ENCODE assay signal across 1 cellular context in the genomic region with DNA sequence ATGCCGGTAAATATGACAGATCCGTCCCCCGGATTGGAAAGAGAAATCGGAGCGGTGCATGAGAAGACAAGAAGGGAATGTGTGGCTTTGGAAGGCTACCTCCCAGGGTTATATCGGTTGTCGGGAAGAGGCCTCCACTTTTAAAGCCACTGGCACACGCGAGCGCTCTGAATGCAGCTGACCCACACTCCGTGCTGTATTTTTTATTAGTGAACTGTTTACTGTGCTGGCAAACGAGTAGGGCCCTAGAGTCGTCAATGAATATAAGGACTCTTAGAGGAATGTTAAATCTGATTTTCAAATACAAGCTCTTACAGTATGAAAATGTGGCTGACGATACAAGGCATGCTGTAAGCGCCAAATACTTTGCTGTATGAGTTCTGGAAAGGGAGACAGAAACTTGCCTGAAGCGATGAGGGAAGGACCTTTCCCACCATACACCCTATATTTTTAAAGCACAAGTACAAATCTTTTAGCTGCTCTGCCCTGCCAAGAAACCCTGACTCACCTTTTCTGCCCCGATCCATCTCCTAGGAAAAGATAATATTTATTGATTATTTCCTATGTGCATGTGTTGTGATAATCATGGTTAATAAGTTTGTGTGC.
TF ChIP-seq lines count a peak whose summit lies in the region.

No MANE protein-coding gene starts in this region.

TF ChIP-seq in H1, 55 proteins besides CTCF, POLR2A, EP300 and RAD21:
- TF ChIP-seq ASH2L (IDR thresholded peaks at IDR 0.05; ENCODE audit: low read length) (peak; percentile 83), SP2 (IDR thresholded peaks at IDR 0.05; ENCODE audit: low read length) (no peak)
